ENCODE assay signal across 11 cellular contexts in the genomic region with DNA sequence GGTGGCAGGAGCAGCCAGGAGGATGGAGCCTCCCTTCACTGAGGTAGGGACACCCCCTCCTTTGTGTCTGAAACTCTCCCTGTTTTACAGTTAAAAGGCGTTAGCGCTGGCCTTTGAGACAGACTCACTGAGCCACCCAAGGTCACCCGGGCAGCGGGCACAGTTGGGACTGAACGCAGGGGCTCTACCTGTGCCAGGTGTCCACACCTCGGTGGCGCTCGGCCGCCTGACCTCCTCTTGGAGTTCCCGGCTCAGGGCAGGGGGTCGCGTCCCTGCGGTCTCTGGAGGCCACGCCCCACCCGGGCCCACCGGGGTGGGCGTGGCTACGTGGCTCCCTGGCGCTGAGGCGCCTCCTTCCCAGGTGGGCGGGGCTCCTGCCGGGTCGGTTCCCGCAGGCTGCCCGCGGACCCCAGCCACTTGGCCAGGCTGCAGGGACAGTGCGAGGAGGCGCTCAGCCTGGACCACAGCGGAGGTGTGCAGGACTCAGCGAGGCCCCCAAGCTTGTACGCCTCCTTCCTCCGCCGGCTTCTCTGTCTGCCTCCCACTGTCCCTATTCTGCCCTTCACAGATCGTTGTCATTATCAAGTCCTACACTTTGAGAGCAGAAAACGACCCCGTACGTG. TPM values are rescaled to one million over a fixed set of nuclear protein-coding genes. Genes with fewer than 3 reads are reported as not detected.
DNase-seq lines count a peak whose midpoint lies in the region; ATAC-seq lines count a peak whose summit lies in the region.
"Had no signal": no experiment of that assay in that cellular context is flagged by ENCODE, and none has a peak within 500 bp of the region (broad histone marks: within the 10 kb centered on the region; RNA-seq: fewer than 3 reads in every experiment).

No MANE protein-coding gene starts in this region.

- peaks cover 46% of the 10 kb centered on the region for H3K27me3 Mint-ChIP-seq in activated CD4-positive, alpha-beta memory T cell treated with anti-CD3 and anti-CD28 coated beads for 36 hours
- H3K27me3 Mint-ChIP-seq in activated CD4-positive, alpha-beta memory T cell treated with anti-CD3 and anti-CD28 coated beads, Interleukin-2, amount 10 ng/mL, durations not matched to agents 7 days and 5 days = peaks cover 54% of the 10 kb centered on the region
- peaks cover 39% of the 10 kb centered on the region for H3K27me3 Mint-ChIP-seq in activated naive CD8-positive, alpha-beta T cell treated with anti-CD3 and anti-CD28 coated beads for 36 hours
- H3K27me3 Mint-ChIP-seq in stimulated activated naive CD8-positive, alpha-beta T cell treated with anti-CD3 and anti-CD28 coated beads, Interleukin-15, Interleukin-2, amounts not matched to agents 100 ng/mL and 50 ng/mL, for 24 hours = peaks cover 41% of the 10 kb centered on the region

- DNase-seq in activated CD4-positive, alpha-beta memory T cell treated with anti-CD3 and anti-CD28 coated beads for 36 hours = no peak
- no peak for DNase-seq in activated CD4-positive, alpha-beta memory T cell treated with anti-CD3 and anti-CD28 coated beads, Interleukin-2, amount 10 ng/mL, durations not matched to agents 7 days and 5 days
- peak; percentile 16 for DNase-seq in activated naive CD8-positive, alpha-beta T cell treated with anti-CD3 and anti-CD28 coated beads for 36 hours
- peak; percentile 43 for DNase-seq in left lobe of liver (ENCODE audit: low spot score)
- no peak for DNase-seq in OCI-M1 (lab: John Stamatoyannopoulos, UW)
- no peak for DNase-seq in COLO668 (lab: John Stamatoyannopoulos, UW; ENCODE audit: unreplicated experiment)
- no peak for DNase-seq in NCI-H774 (lab: John Stamatoyannopoulos, UW)
- DNase-seq: NCI-H2029 treated with DMSO at 0.1 percent for 48 hours, SIG-M5 had no signal

- POLR2A ChIA-PET in activated CD4-positive, alpha-beta memory T cell treated with anti-CD3 and anti-CD28 coated beads for 36 hours (lab: Charles Lee) = no interaction called here
- POLR2A ChIA-PET in activated CD4-positive, alpha-beta memory T cell treated with anti-CD3 and anti-CD28 coated beads, Interleukin-2, amount 10 ng/mL, durations not matched to agents 7 days and 5 days (lab: Charles Lee) = no interaction called here

- intact Hi-C loops in activated CD4-positive, alpha-beta memory T cell treated with anti-CD3 and anti-CD28 coated beads for 36 hours (cut with micrococcal nuclease) = loop anchor here (10.0 kb wide), 2 partner anchors 166 to 616 kb away; a partner anchor contains a TSS

- peaks cover 8% of the 10 kb centered on the region for H3K4me1 Mint-ChIP-seq in activated CD4-positive, alpha-beta memory T cell treated with anti-CD3 and anti-CD28 coated beads for 36 hours (ENCODE audit: low read depth)
- H3K4me1 Mint-ChIP-seq in activated CD4-positive, alpha-beta memory T cell treated with anti-CD3 and anti-CD28 coated beads, Interleukin-2, amount 10 ng/mL, durations not matched to agents 7 days and 5 days = peaks cover 9% of the 10 kb centered on the region
- peaks cover 13% of the 10 kb centered on the region for H3K4me1 Mint-ChIP-seq in activated naive CD8-positive, alpha-beta T cell treated with anti-CD3 and anti-CD28 coated beads for 36 hours
- H3K4me1 Mint-ChIP-seq in stimulated activated naive CD8-positive, alpha-beta T cell treated with anti-CD3 and anti-CD28 coated beads, Interleukin-15, Interleukin-2, amounts not matched to agents 100 ng/mL and 50 ng/mL, for 24 hours (ENCODE audit: low read depth) = peaks cover 12% of the 10 kb centered on the region

- H3K27ac Mint-ChIP-seq in activated CD4-positive, alpha-beta memory T cell treated with anti-CD3 and anti-CD28 coated beads for 36 hours = no peak overlapping the region
- H3K27ac Mint-ChIP-seq in activated CD4-positive, alpha-beta memory T cell treated with anti-CD3 and anti-CD28 coated beads, Interleukin-2, amount 10 ng/mL, durations not matched to agents 7 days and 5 days = no peak overlapping the region
- H3K27ac Mint-ChIP-seq in activated naive CD8-positive, alpha-beta T cell treated with anti-CD3 and anti-CD28 coated beads for 36 hours = no peak overlapping the region
- H3K27ac Mint-ChIP-seq in stimulated activated naive CD8-positive, alpha-beta T cell treated with anti-CD3 and anti-CD28 coated beads, Interleukin-15, Interleukin-2, amounts not matched to agents 100 ng/mL and 50 ng/mL, for 24 hours = no peak overlapping the region

- ATAC-seq in left lobe of liver = no peak

- H3K36me3 Mint-ChIP-seq in activated CD4-positive, alpha-beta memory T cell treated with anti-CD3 and anti-CD28 coated beads for 36 hours = no peaks in the 10 kb centered on the region
- no peaks in the 10 kb centered on the region for H3K36me3 Mint-ChIP-seq in activated CD4-positive, alpha-beta memory T cell treated with anti-CD3 and anti-CD28 coated beads, Interleukin-2, amount 10 ng/mL, durations not matched to agents 7 days and 5 days (ENCODE audit: low read depth)
- H3K36me3 Mint-ChIP-seq in activated naive CD8-positive, alpha-beta T cell treated with anti-CD3 and anti-CD28 coated beads for 36 hours = peaks cover 3% of the 10 kb centered on the region
- no peaks in the 10 kb centered on the region for H3K36me3 Mint-ChIP-seq in stimulated activated naive CD8-positive, alpha-beta T cell treated with anti-CD3 and anti-CD28 coated beads, Interleukin-15, Interleukin-2, amounts not matched to agents 100 ng/mL and 50 ng/mL, for 24 hours (ENCODE audit: low read depth)

- CTCF ChIA-PET in activated CD4-positive, alpha-beta memory T cell treated with anti-CD3 and anti-CD28 coated beads for 36 hours (lab: Charles Lee) = no interaction called here
- CTCF ChIA-PET in activated CD4-positive, alpha-beta memory T cell treated with anti-CD3 and anti-CD28 coated beads, Interleukin-2, amount 10 ng/mL, durations not matched to agents 7 days and 5 days (lab: Charles Lee) = interaction anchor here (1.7 kb wide), 1 partner anchor 9 kb away, joined by 4 read pairs; no protein-coding TSS in a partner anchor

- H3K9me3 Mint-ChIP-seq in activated CD4-positive, alpha-beta memory T cell treated with anti-CD3 and anti-CD28 coated beads for 36 hours = peaks cover 4% of the 10 kb centered on the region
- peaks cover 9% of the 10 kb centered on the region for H3K9me3 Mint-ChIP-seq in activated CD4-positive, alpha-beta memory T cell treated with anti-CD3 and anti-CD28 coated beads, Interleukin-2, amount 10 ng/mL, durations not matched to agents 7 days and 5 days
- H3K9me3 Mint-ChIP-seq in activated naive CD8-positive, alpha-beta T cell treated with anti-CD3 and anti-CD28 coated beads for 36 hours = peaks cover 3% of the 10 kb centered on the region
- H3K9me3 Mint-ChIP-seq in stimulated activated naive CD8-positive, alpha-beta T cell treated with anti-CD3 and anti-CD28 coated beads, Interleukin-15, Interleukin-2, amounts not matched to agents 100 ng/mL and 50 ng/mL, for 24 hours = peaks cover 7% of the 10 kb centered on the region

- H3K4me3 Mint-ChIP-seq in activated CD4-positive, alpha-beta memory T cell treated with anti-CD3 and anti-CD28 coated beads for 36 hours = peak overlapping the region; percentile 23
- H3K4me3 Mint-ChIP-seq in activated CD4-positive, alpha-beta memory T cell treated with anti-CD3 and anti-CD28 coated beads, Interleukin-2, amount 10 ng/mL, durations not matched to agents 7 days and 5 days = no peak overlapping the region
- H3K4me3 Mint-ChIP-seq in activated naive CD8-positive, alpha-beta T cell treated with anti-CD3 and anti-CD28 coated beads for 36 hours = peak overlapping the region; percentile 72
- H3K4me3 Mint-ChIP-seq in stimulated activated naive CD8-positive, alpha-beta T cell treated with anti-CD3 and anti-CD28 coated beads, Interleukin-15, Interleukin-2, amounts not matched to agents 100 ng/mL and 50 ng/mL, for 24 hours = peak overlapping the region; percentile 70

RNA-seq across cellular contexts. Expression of a gene that starts 39.9 kb away (rescaled TPM):
- not detected for total RNA-seq in activated CD4-positive, alpha-beta memory T cell treated with anti-CD3 and anti-CD28 coated beads for 36 hours
- not detected for total RNA-seq in activated CD4-positive, alpha-beta memory T cell treated with anti-CD3 and anti-CD28 coated beads, Interleukin-2, amount 10 ng/mL, durations not matched to agents 7 days and 5 days
- not detected for total RNA-seq in activated naive CD8-positive, alpha-beta T cell treated with anti-CD3 and anti-CD28 coated beads for 36 hours
- total RNA-seq in left lobe of liver = not detected
- total RNA-seq: urinary bladder had no signal

Comparison
In these comparisons a context has a peak if more than half of its experiments do, and no peak if none do; other contexts are left out.
1. DNase-seq: peak in activated naive CD8-positive, alpha-beta T cell treated with anti-CD3 and anti-CD28 coated beads for 36 hours (single experiment) and left lobe of liver (single experiment); none in activated CD4-positive, alpha-beta memory T cell treated with anti-CD3 and anti-CD28 coated beads for 36 hours (single experiment), activated CD4-positive, alpha-beta memory T cell treated with anti-CD3 and anti-CD28 coated beads, Interleukin-2, amount 10 ng/mL, durations not matched to agents 7 days and 5 days (single experiment), OCI-M1 (single experiment), COLO668 (single experiment) and NCI-H774 (single experiment).